In genomic region chr4:156335721-156336120, GRCh38 we compare ENCODE assay signal across 33 cellular contexts.
"Had no signal": no experiment of that assay in that cellular context is flagged by ENCODE, and none has a peak within 500 bp of the region (broad histone marks: within the 10 kb centered on the region; RNA-seq: fewer than 3 reads in every experiment).

No MANE protein-coding gene starts in this region.

- H3K36me3 Mint-ChIP-seq: activated naive CD4-positive, alpha-beta T cell treated with anti-CD3 and anti-CD28 coated beads, Interleukin-2, amount 50 U/mL, for 24 hours; activated naive CD8-positive, alpha-beta T cell treated with anti-CD3 and anti-CD28 coated beads, Interleukin-2, amount 10 ng/mL, durations not matched to agents 7 days and 5 days had no signal

- H3K27ac ChIP-seq: adrenal gland, brain microvascular endothelial cell, Peyer's patch, RWPE1 had no signal

- DNase-seq: activated CD4-positive, alpha-beta T cell treated with anti-CD3 and anti-CD28 coated beads for 36 hours; activated CD4-positive, alpha-beta T cell treated with anti-CD3 and anti-CD28 coated beads, Interleukin-2, amount 10 ng/mL, durations not matched to agents 7 days and 5 days; activated CD4-positive, alpha-beta T cell treated with anti-CD3 and anti-CD28 coated beads, Interleukin-2, amount 50 U/mL, for 48 hours; activated CD8-positive, alpha-beta T cell treated with anti-CD3 and anti-CD28 coated beads, Interleukin-2, amount 10 ng/mL, durations not matched to agents 7 days and 5 days; activated gamma-delta T cell; activated naive CD4-positive, alpha-beta T cell treated with Interleukin-2 at 50 U/mL for 16 hours; activated naive CD8-positive, alpha-beta T cell treated with anti-CD3 and anti-CD28 coated beads, Interleukin-2, amount 10 ng/mL, durations not matched to agents 7 days and 5 days; activated T-cell treated with anti-CD3 and anti-CD28 coated beads, Interleukin-2, amount 50 U/mL, for 24 hours; adrenal gland; anterior cingulate cortex; brain microvascular endothelial cell; central memory CD4-positive, alpha-beta T cell; Karpas-422; KBM-7; MG63; NCI-H1048; NCI-H1105 treated with DMSO at 0.1 percent for 48 hours; NCI-H1436; NCI-H1694 treated with DMSO at 0.1 percent for 48 hours; NCI-H2029; NCI-H345; NCI-H524 treated with DMSO at 0.1 percent for 48 hours; NCI-H748 treated with DMSO at 0.1 percent for 48 hours; NK-92 treated with Interleukin-12 subunit alpha and Interleukin-12 subunit beta, amount 100 ng/mL, for 24 hours; PC-3; Peyer's patch; SIG-M5; T1000 had no signal

- H3K4me3 ChIP-seq: adrenal gland, MG63, Peyer's patch had no signal

- H3K9me3 ChIP-seq: adrenal gland, MG63, Peyer's patch had no signal

- H3K27me3 Mint-ChIP-seq: activated CD4-positive, alpha-beta T cell treated with anti-CD3 and anti-CD28 coated beads for 36 hours; activated CD4-positive, alpha-beta T cell treated with anti-CD3 and anti-CD28 coated beads, Interleukin-2, amount 10 ng/mL, durations not matched to agents 7 days and 5 days; activated naive CD4-positive, alpha-beta T cell treated with anti-CD3 and anti-CD28 coated beads, Interleukin-2, amount 50 U/mL, for 24 hours; activated naive CD8-positive, alpha-beta T cell treated with anti-CD3 and anti-CD28 coated beads, Interleukin-2, amount 10 ng/mL, durations not matched to agents 7 days and 5 days; activated T-cell treated with anti-CD3 and anti-CD28 coated beads, Interleukin-2, amount 50 U/mL, for 24 hours had no signal

- H3K27ac Mint-ChIP-seq: activated CD4-positive, alpha-beta T cell treated with anti-CD3 and anti-CD28 coated beads for 36 hours; activated CD4-positive, alpha-beta T cell treated with anti-CD3 and anti-CD28 coated beads, Interleukin-2, amount 10 ng/mL, durations not matched to agents 7 days and 5 days; activated CD8-positive, alpha-beta T cell treated with anti-CD3 and anti-CD28 coated beads, Interleukin-2, amount 10 ng/mL, durations not matched to agents 7 days and 5 days; activated naive CD4-positive, alpha-beta T cell treated with anti-CD3 and anti-CD28 coated beads, Interleukin-2, amount 50 U/mL, for 24 hours; activated naive CD8-positive, alpha-beta T cell treated with anti-CD3 and anti-CD28 coated beads, Interleukin-2, amount 10 ng/mL, durations not matched to agents 7 days and 5 days; activated T-cell treated with anti-CD3 and anti-CD28 coated beads, Interleukin-2, amount 50 U/mL, for 24 hours; activated T-helper 2 cell treated with anti-CD3 and anti-CD28 coated beads, Interferon-gamma antibody, Interleukin-2, Interleukin-4, amounts not matched to agents 10 μg/mL and 5 μg/mL and 100 μg/mL, durations not matched to agents 14 hours and 24 hours and 36 hours had no signal

- H3K36me3 ChIP-seq: adrenal gland, brain microvascular endothelial cell, MG63, Peyer's patch had no signal

- H3K4me3 Mint-ChIP-seq: activated CD4-positive, alpha-beta T cell treated with anti-CD3 and anti-CD28 coated beads for 36 hours; activated CD4-positive, alpha-beta T cell treated with anti-CD3 and anti-CD28 coated beads, Interleukin-2, amount 10 ng/mL, durations not matched to agents 7 days and 5 days; activated CD8-positive, alpha-beta T cell treated with anti-CD3 and anti-CD28 coated beads, Interleukin-2, amount 10 ng/mL, durations not matched to agents 7 days and 5 days; activated naive CD4-positive, alpha-beta T cell treated with anti-CD3 and anti-CD28 coated beads, Interleukin-2, amount 50 U/mL, for 24 hours; activated naive CD8-positive, alpha-beta T cell treated with anti-CD3 and anti-CD28 coated beads, Interleukin-2, amount 10 ng/mL, durations not matched to agents 7 days and 5 days; activated T-cell treated with anti-CD3 and anti-CD28 coated beads, Interleukin-2, amount 50 U/mL, for 24 hours had no signal

- H3K27me3 ChIP-seq: adrenal gland, brain microvascular endothelial cell, MG63, Peyer's patch had no signal

- H3K4me1 Mint-ChIP-seq: activated CD4-positive, alpha-beta T cell treated with anti-CD3 and anti-CD28 coated beads for 36 hours; activated CD4-positive, alpha-beta T cell treated with anti-CD3 and anti-CD28 coated beads, Interleukin-2, amount 10 ng/mL, durations not matched to agents 7 days and 5 days; activated naive CD4-positive, alpha-beta T cell treated with anti-CD3 and anti-CD28 coated beads, Interleukin-2, amount 50 U/mL, for 24 hours; activated naive CD8-positive, alpha-beta T cell treated with anti-CD3 and anti-CD28 coated beads, Interleukin-2, amount 10 ng/mL, durations not matched to agents 7 days and 5 days had no signal

- H3K4me1 ChIP-seq: adrenal gland, Peyer's patch had no signal

- H3K9me3 Mint-ChIP-seq: activated CD4-positive, alpha-beta T cell treated with anti-CD3 and anti-CD28 coated beads, Interleukin-2, amount 10 ng/mL, durations not matched to agents 7 days and 5 days; activated T-helper 2 cell treated with anti-CD3 and anti-CD28 coated beads, Interferon-gamma antibody, Interleukin-2, Interleukin-4, amounts not matched to agents 10 μg/mL and 5 μg/mL and 100 μg/mL, durations not matched to agents 14 hours and 24 hours and 36 hours had no signal

- ATAC-seq: activated CD4-positive, alpha-beta T cell treated with anti-CD3 and anti-CD28 coated beads for 36 hours; activated CD8-positive, alpha-beta T cell treated with anti-CD3 and anti-CD28 coated beads, Interleukin-2, amount 10 ng/mL, durations not matched to agents 7 days and 5 days; PC-3; Right ventricle myocardium inferior; SK-N-SH treated with all-trans-retinoic acid at 6 μM for 48 hours had no signal
